ENCODE assay signal across 9 cellular contexts in the genomic region with DNA sequence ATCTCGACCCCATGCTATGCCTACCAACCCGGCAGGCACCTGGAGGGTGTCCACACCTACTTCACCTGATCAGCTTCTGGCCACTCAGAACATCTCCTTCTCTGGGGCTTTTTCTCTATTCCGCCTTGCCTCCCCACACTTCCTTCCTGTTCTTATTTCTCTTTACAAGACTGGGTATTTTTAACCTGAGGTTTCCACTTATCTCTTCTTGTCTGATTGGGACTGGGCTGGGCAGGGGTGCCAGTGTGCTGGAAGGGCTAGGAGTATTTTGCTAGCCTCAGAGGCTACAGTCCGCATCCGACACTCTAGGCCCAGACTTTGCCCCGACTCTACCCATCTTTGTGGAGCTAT. TPM values are rescaled to one million over a fixed set of nuclear protein-coding genes. Genes with fewer than 3 reads are reported as not detected.
DNase-seq lines count a peak whose midpoint lies in the region; TF ChIP-seq lines count a peak whose summit lies in the region.
"Had no signal": no experiment of that assay in that cellular context is flagged by ENCODE, and none has a peak within 500 bp of the region (broad histone marks: within the 10 kb centered on the region; RNA-seq: fewer than 3 reads in every experiment).

No MANE protein-coding gene starts in this region.

- no peaks in the 10 kb centered on the region for H3K27me3 Mint-ChIP-seq in activated T-cell treated with anti-CD3 and anti-CD28 coated beads, Interleukin-2, amount 50 U/mL, for 24 hours

- H3K27me3 ChIP-seq in stomach (no peaks in the 10 kb centered on the region), vagina (no peaks in the 10 kb centered on the region)

- peaks cover 45% of the 10 kb centered on the region for H3K4me1 Mint-ChIP-seq in activated T-cell treated with anti-CD3 and anti-CD28 coated beads, Interleukin-2, amount 50 U/mL, for 24 hours (ENCODE audit: low read depth)

- DNase-seq in activated T-cell treated with anti-CD3 and anti-CD28 coated beads, Interleukin-2, amount 50 U/mL, for 24 hours: peak; percentile 37
- DNase-seq in activated T-cell treated with anti-CD3 and anti-CD28 coated beads for 4 hours (no peak), KBM-7 (peak; percentile 76), stomach (no peak), vagina (ENCODE audit: extremely low spot score in 2 of 2) (no peak), DMS79 treated with DMSO at 0.1 percent for 48 hours (lab: John Stamatoyannopoulos, UW) (no peak), NCI-H2081 (lab: John Stamatoyannopoulos, UW) (no peak)
- peak; percentile 16 for DNase-seq in activated effector memory CD4-positive, alpha-beta T cell treated with Interleukin-2 at 50 U/mL for 16 hours

- H3K27ac Mint-ChIP-seq in activated T-cell treated with anti-CD3 and anti-CD28 coated beads, Interleukin-2, amount 50 U/mL, for 24 hours: peak overlapping the region; percentile 86
- H3K27ac Mint-ChIP-seq: nephron had no signal

- H3K36me3 ChIP-seq in stomach (no peaks in the 10 kb centered on the region), vagina (no peaks in the 10 kb centered on the region)

- TF ChIP-seq CTCF in stomach (IDR thresholded peaks at IDR 0.05): no peak
- no peak for TF ChIP-seq CTCF in vagina (IDR thresholded peaks at IDR 0.05)

- H3K27ac ChIP-seq in stomach (peak overlapping the region in 3 of 5 donors; percentile 11 to 87 (median 31)), vagina (no peak overlapping the region)

- no peak for TF ChIP-seq EP300 in stomach (IDR thresholded peaks at IDR 0.05)

- H3K4me3 ChIP-seq in stomach: no peak overlapping the region
- no peak overlapping the region for H3K4me3 ChIP-seq in vagina

- intact Hi-C loops in stomach (cut with DNase I; ENCODE audit: low total_unique reads): no loop called here
- intact Hi-C loops in vagina (cut with DNase I): no loop called here

- no peaks in the 10 kb centered on the region for H3K9me3 ChIP-seq in stomach
- H3K9me3 ChIP-seq in vagina: no peaks in the 10 kb centered on the region

- H3K4me1 ChIP-seq in stomach: peaks cover 23 to 47% (median 30%) of the 10 kb centered on the region in 4 donors
- peaks cover 15% of the 10 kb centered on the region for H3K4me1 ChIP-seq in vagina

- in situ Hi-C loops in KBM-7 (cut with MboI; ENCODE audit: low pct_unique_long_range_greater_than_20kb, low sequenced_read_pairs): loop anchor here (10.0 kb wide), 1 partner anchor 73 kb away; no protein-coding TSS in a partner anchor

- TF ChIP-seq POLR2A in stomach (IDR thresholded peaks at IDR 0.05) (no peak), vagina (IDR thresholded peaks at IDR 0.05) (no peak)

- H3K9me3 Mint-ChIP-seq in activated T-cell treated with anti-CD3 and anti-CD28 coated beads, Interleukin-2, amount 50 U/mL, for 24 hours: no peaks in the 10 kb centered on the region
- H3K9me3 Mint-ChIP-seq: nephron had no signal

- H3K36me3 Mint-ChIP-seq in activated T-cell treated with anti-CD3 and anti-CD28 coated beads, Interleukin-2, amount 50 U/mL, for 24 hours (ENCODE audit: low read depth): no peaks in the 10 kb centered on the region

- peak overlapping the region; percentile 48 for H3K4me3 Mint-ChIP-seq in activated T-cell treated with anti-CD3 and anti-CD28 coated beads, Interleukin-2, amount 50 U/mL, for 24 hours
- H3K4me3 Mint-ChIP-seq: nephron had no signal

- 71 to 85% (median 80%) methylated on average over 6 of the region's 6 CpGs for WGBS in stomach, 5 donors

RNA-seq across cellular contexts. Expression of a gene that starts 26.2 kb away (rescaled TPM):
- total RNA-seq in stomach (10 to 100 TPM; 31.3 to 89.3 (median 46.9) TPM), vagina (42.7 TPM)
- polyA plus RNA-seq in stomach: 10 to 100 TPM; 16.4 to 21.5 (median 17.1) TPM

RNA-seq across cellular contexts. Expression of a gene that starts 26.4 kb away (rescaled TPM):
- total RNA-seq in stomach (100 to 1,000 TPM in 2 of 5 donors, 10 to 100 TPM in 3; 44.3 to 152 (median 86.6) TPM), vagina (58.7 TPM)
- polyA plus RNA-seq in stomach: 100 to 1,000 TPM in 2 of 3 donors, 10 to 100 TPM in 1; 96.1 to 124 (median 112) TPM

Comparison
In these comparisons a context has a peak if more than half of its experiments do, and no peak if none do; other contexts are left out.
1. DNase-seq: peak in activated T-cell treated with anti-CD3 and anti-CD28 coated beads, Interleukin-2, amount 50 U/mL, for 24 hours (single experiment), KBM-7 (single experiment) and activated effector memory CD4-positive, alpha-beta T cell treated with Interleukin-2 at 50 U/mL for 16 hours (single experiment); none in activated T-cell treated with anti-CD3 and anti-CD28 coated beads for 4 hours (single experiment), stomach (single experiment), vagina (0 of 2), DMS79 treated with DMSO at 0.1 percent for 48 hours (single experiment) and NCI-H2081 (0 of 2).